In genomic region chr16:54594646-54595381, GRCh38 we compare ENCODE assay signal across 17 cellular contexts.
DNase-seq lines count a peak whose midpoint lies in the region; TF ChIP-seq lines count a peak whose summit lies in the region.
"Had no signal": no experiment of that assay in that cellular context is flagged by ENCODE, and none has a peak within 500 bp of the region (broad histone marks: within the 10 kb centered on the region; RNA-seq: fewer than 3 reads in every experiment).

No MANE protein-coding gene starts in this region.

- no peak overlapping the region for H3K18ac ChIP-seq in H9 (ENCODE audit: insufficient read length, low read depth, low read length)

- H3K4me3 Mint-ChIP-seq in H9: peak overlapping the region; percentile 28 to 69
- H3K4me3 Mint-ChIP-seq: CD4-positive, alpha-beta T cell had no signal

- no peak overlapping the region for H3T11ph ChIP-seq in H9 (ENCODE audit: low read length)

- no peak for TF ChIP-seq CTCF in H9 (conservative IDR thresholded peaks at IDR 0.05)
- TF ChIP-seq CTCF in vagina (IDR thresholded peaks at IDR 0.05): no peak

- no peaks in the 10 kb centered on the region for H3K23me2 ChIP-seq in H9 (ENCODE audit: insufficient read length, low read depth, low read length, poor library complexity, severe bottlenecking)

- H4K20me1 ChIP-seq in H9 (ENCODE audit: control insufficient read depth, insufficient read depth, insufficient read length): no peaks in the 10 kb centered on the region

- no peak overlapping the region for H3K4ac ChIP-seq in H9 (ENCODE audit: low read depth, low read length)

- H4K8ac ChIP-seq in H9 (replicated peaks; ENCODE audit: insufficient read length, low read depth, low read length): no peak overlapping the region

- H3K79me1 ChIP-seq in H9 (ENCODE audit: insufficient read depth, low read depth, low read length, poor library complexity, severe bottlenecking): no peaks in the 10 kb centered on the region

- H3K36me3 ChIP-seq in iPS-20b (ENCODE audit: insufficient read depth, low read depth, low read length) (no peaks in the 10 kb centered on the region), vagina (no peaks in the 10 kb centered on the region)

- H3K4me1 Mint-ChIP-seq in H9: peaks cover 60 to 61% of the 10 kb centered on the region in 2 experiments

- H3K56ac ChIP-seq in H9 (ENCODE audit: insufficient read length, low read depth, low read length): no peak overlapping the region

- no peak overlapping the region for H3K23ac ChIP-seq in H9 (ENCODE audit: insufficient read length, low read depth, low read length)

- H3K27ac ChIP-seq in H9 (ENCODE audit: insufficient read length, low read depth, low read length) (no peak overlapping the region), iPS-20b (ENCODE audit: low read length) (no peak overlapping the region), vagina (no peak overlapping the region)
- H3K27ac ChIP-seq: KMS-11 had no signal

- peak overlapping the region; percentile 35 for H3K4me2 ChIP-seq in H9 (ENCODE audit: insufficient read depth, insufficient read length, low read length)
- H3K4me2 ChIP-seq: KMS-11 had no signal

- peaks cover 35% of the 10 kb centered on the region for H3K27me3 Mint-ChIP-seq in H9 (ENCODE audit: low read depth)

- no peak overlapping the region for H4K5ac ChIP-seq in H9 (ENCODE audit: insufficient read length, low read depth, low read length)

- H3K4me3 ChIP-seq in iPS-20b (ENCODE audit: low read length): peak overlapping the region; percentile 55; the same call in 1 of the 2 replicates
- H3K4me3 ChIP-seq in vagina: no peak overlapping the region

- no peak overlapping the region for H2BK120ac ChIP-seq in H9 (ENCODE audit: low read depth, low read length, poor library complexity, severe bottlenecking)

- H3K27me3 ChIP-seq in H9 (ENCODE audit: insufficient read depth, low read length) (no peaks in the 10 kb centered on the region; the same call in 1 of the 2 replicates), iPS-20b (ENCODE audit: insufficient read depth, low read length) (peaks cover 50% of the 10 kb centered on the region), vagina (no peaks in the 10 kb centered on the region)

- no peak overlapping the region for H2AFZ ChIP-seq in H9 (ENCODE audit: low read length)

- intact Hi-C loops in vagina (cut with DNase I): no loop called here

- no peaks in the 10 kb centered on the region for H3K79me2 ChIP-seq in H9 (ENCODE audit: insufficient read depth, low read length)

- H3K14ac ChIP-seq in H9 (ENCODE audit: insufficient read depth, low read length): no peak overlapping the region

- no peak overlapping the region for H2BK20ac ChIP-seq in H9 (ENCODE audit: low read depth, low read length, poor library complexity, severe bottlenecking)

- no peaks in the 10 kb centered on the region for H3K36me3 Mint-ChIP-seq in H9 (ENCODE audit: insufficient read depth in 1 of 3, low read depth in 3 of 3)

- H4K91ac ChIP-seq in H9 (ENCODE audit: insufficient read length, low read depth, low read length): no peak overlapping the region

- H3K9me3 ChIP-seq in H9 (ENCODE audit: control insufficient read depth, low read depth, low read length) (no peaks in the 10 kb centered on the region), iPS-20b (ENCODE audit: insufficient read depth, low read depth, low read length) (no peaks in the 10 kb centered on the region), vagina (no peaks in the 10 kb centered on the region)

- no peak overlapping the region for H3K27ac Mint-ChIP-seq in H9
- H3K27ac Mint-ChIP-seq: CD4-positive, alpha-beta T cell had no signal

- no peak for TF ChIP-seq POLR2A in vagina (IDR thresholded peaks at IDR 0.05)

- H3K9ac ChIP-seq in H9 (ENCODE audit: extremely low read depth, insufficient read length, low read length) (no peak overlapping the region), iPS-20b (ENCODE audit: low read depth, low read length) (no peak overlapping the region)
- H3K9ac ChIP-seq: KMS-11 had no signal

- H3K9me3 Mint-ChIP-seq in H9: no peaks in the 10 kb centered on the region; a peak in 2 of 5 replicates

- no peaks in the 10 kb centered on the region for H3K4me1 ChIP-seq in H9 (ENCODE audit: insufficient read depth, low read length)
- peaks cover 30% of the 10 kb centered on the region for H3K4me1 ChIP-seq in iPS-20b (ENCODE audit: insufficient read depth, low read length)
- no peaks in the 10 kb centered on the region for H3K4me1 ChIP-seq in vagina

- WGBS in H9 (ENCODE audit: extremely low coverage, insufficient read length, low lambda C conversion rate): no CpG with 5 or more reads among the region's 25 CpGs

- H2AK5ac ChIP-seq in H9 (ENCODE audit: insufficient read length, low read length): no peak overlapping the region

- H2BK15ac ChIP-seq in H9 (ENCODE audit: low read depth, low read length): no peak overlapping the region

- DNase-seq in H9: no peak
- DNase-seq in ecto neural progenitor cell (ENCODE audit: low spot score): peak; percentile 56
- DNase-seq in vagina (ENCODE audit: extremely low spot score in 2 of 2): peak; percentile 44 to 91
- no peak for DNase-seq in NCI-H345 treated with DMSO at 0.1 percent for 48 hours (lab: John Stamatoyannopoulos, UW; ENCODE audit: unreplicated experiment)
- DNase-seq in SKM-1 (lab: John Stamatoyannopoulos, UW; ENCODE audit: unreplicated experiment): no peak
- no peak for DNase-seq in NCI-H446 (lab: John Stamatoyannopoulos, UW)
- DNase-seq: ACHN; AML-193; Calu3; CD4-positive, alpha-beta T cell; DMS53; NCI-H1092; NCI-H146; NCI-H2081; Right ventricle myocardium superior had no signal

- no peak overlapping the region for H2BK12ac ChIP-seq in H9 (ENCODE audit: insufficient read length, low read depth, low read length)

- H2BK5ac ChIP-seq in H9 (ENCODE audit: insufficient read length, low read length): no peak overlapping the region

Comparison
In these comparisons a context has a peak if more than half of its experiments do, and no peak if none do; other contexts are left out.
1. DNase-seq: peak in ecto neural progenitor cell (single experiment) and vagina (2 of 2); none in H9 (single experiment), NCI-H345 treated with DMSO at 0.1 percent for 48 hours (single experiment), SKM-1 (single experiment) and NCI-H446 (0 of 2).